In genomic region chr10:71217266-71218045, GRCh38 we compare ENCODE assay signal across 7 cellular contexts. TPM values are rescaled to one million over a fixed set of nuclear protein-coding genes. Genes with fewer than 3 reads are reported as not detected.
DNase-seq lines count a peak whose midpoint lies in the region; ATAC-seq, FAIRE-seq and TF ChIP-seq lines count a peak whose summit lies in the region.

No MANE protein-coding gene starts in this region.

- H3K9me1 ChIP-seq in endothelial cell of umbilical vein (replicated peaks; ENCODE audit: control insufficient read depth, extremely low read depth, insufficient read depth, low read length), result no peaks in the 10 kb centered on the region

- no peak for ATAC-seq in aorta (ENCODE audit: low FRiP score)

- dilution Hi-C loops in endothelial cell of umbilical vein (cut with MboI; ENCODE audit: extremely low pct_ligation_motif_present, low sequenced_read_pairs), result no loop called here

- H3K27ac ChIP-seq in endothelial cell of umbilical vein (ENCODE audit: insufficient read depth, low read depth, low read length) (no peak overlapping the region), mucosa of rectum (ENCODE audit: low read depth in 2 of 2, low read length in 2 of 2) (no peak overlapping the region), aorta (ENCODE audit: low read depth in 1 of 2, low read length in 2 of 2) (peak overlapping the region in 1 of 2 donors; percentile 39)

- 1 to 2% methylated on average over 57 of the region's 57 CpGs for WGBS in aorta, 2 donors

- CTCF ChIA-PET in endothelial cell of umbilical vein (lab: Charles Lee), result interaction anchor here (1.0 to 8.1 kb wide), 5 partner anchors 27 to 53 kb away, joined by 3 to 51 read pairs (median 8); no protein-coding TSS in a partner anchor

- POLR2A ChIA-PET in endothelial cell of umbilical vein (lab: Charles Lee), result no interaction called here

- H3K9ac ChIP-seq in endothelial cell of umbilical vein (replicated peaks; ENCODE audit: extremely low read depth, insufficient read depth, low read length), result no peak overlapping the region
- peak overlapping the region in 1 of 2 donors; percentile 52 for H3K9ac ChIP-seq in mucosa of rectum (ENCODE audit: low read depth in 1 of 2, low read length in 2 of 2)

- intact Hi-C loops in endothelial cell of umbilical vein (cut with micrococcal nuclease) (no loop called here), aorta (cut with DNase I) (no loop called here)

- DNase-seq in GM06990 (ENCODE audit: extremely low read depth, insufficient read length) (no peak), OCI-M1 (lab: John Stamatoyannopoulos, UW) (peak; percentile 48), endothelial cell of umbilical vein (ENCODE audit: low read depth, low spot score) (no peak), aorta (peak in 1 of 2 donors; percentile 83), cerebellum (ENCODE audit: low spot score) (no peak), NCI-H1092 treated with DMSO at 0.1 percent for 48 hours (lab: John Stamatoyannopoulos, UW) (no peak)

- TF ChIP-seq CTCF in GM06990 (IDR thresholded peaks at IDR 0.05; ENCODE audit: insufficient read depth, low read length, poor library complexity, severe bottlenecking), result no peak
- no peak for TF ChIP-seq CTCF in endothelial cell of umbilical vein (IDR thresholded peaks at IDR 0.05; ENCODE audit: extremely low read depth in 1 of 2, insufficient read depth in 1 of 2, low read depth in 1 of 2, low read length in 2 of 2)

- H3K4me1 ChIP-seq in endothelial cell of umbilical vein (ENCODE audit: control insufficient read depth, extremely low read depth, insufficient read depth, low read length) (peaks cover 19% of the 10 kb centered on the region), mucosa of rectum (ENCODE audit: control insufficient read depth in 2 of 2, insufficient read depth in 2 of 2, low read length in 2 of 2) (peaks cover 11 to 28% of the 10 kb centered on the region in 2 donors), aorta (ENCODE audit: control insufficient read depth in 1 of 2, insufficient read depth in 2 of 2, low read length in 2 of 2) (peaks cover 0 to 3% of the 10 kb centered on the region in 2 donors)

- no peaks in the 10 kb centered on the region for H3K79me2 ChIP-seq in endothelial cell of umbilical vein (ENCODE audit: control insufficient read depth, insufficient read depth, low read length)

- peak overlapping the region; percentile 69 for H2AFZ ChIP-seq in endothelial cell of umbilical vein (ENCODE audit: low read depth, low read length)

- H4K20me1 ChIP-seq in endothelial cell of umbilical vein (replicated peaks; ENCODE audit: control insufficient read depth, extremely low read depth, insufficient read depth, low read length), result no peaks in the 10 kb centered on the region

- no peak for TF ChIP-seq POLR2A in endothelial cell of umbilical vein (IDR thresholded peaks at IDR 0.05; ENCODE audit: low read depth, low read length)

- H3K4me2 ChIP-seq in endothelial cell of umbilical vein (ENCODE audit: insufficient read depth, low read length), result peak overlapping the region; percentile 70

- H3K36me3 ChIP-seq in GM06990 (ENCODE audit: control insufficient read depth, insufficient read depth, low read length) (no peaks in the 10 kb centered on the region), endothelial cell of umbilical vein (ENCODE audit: control insufficient read depth in 2 of 2, extremely low read depth in 1 of 2, insufficient read depth in 2 of 2, low read length in 2 of 2) (no peaks in the 10 kb centered on the region), mucosa of rectum (ENCODE audit: control insufficient read depth in 2 of 2, insufficient read depth in 2 of 2, low read length in 2 of 2) (no peaks in the 10 kb centered on the region), aorta (ENCODE audit: control insufficient read depth in 1 of 2, insufficient read depth in 2 of 2, low read length in 1 of 2) (no peaks in the 10 kb centered on the region)

- no peaks in the 10 kb centered on the region for H3K9me3 ChIP-seq in endothelial cell of umbilical vein (replicated peaks; ENCODE audit: control insufficient read depth, insufficient read depth, low read length)
- no peaks in the 10 kb centered on the region for H3K9me3 ChIP-seq in mucosa of rectum (ENCODE audit: control insufficient read depth in 2 of 2, low read length in 2 of 2)
- H3K9me3 ChIP-seq in aorta (ENCODE audit: control insufficient read depth, low read length), result no peaks in the 10 kb centered on the region

- peak overlapping the region; percentile 43 for H3K4me3 ChIP-seq in GM06990 (replicated peaks; ENCODE audit: low read depth, low read length)
- H3K4me3 ChIP-seq in endothelial cell of umbilical vein (replicated peaks in 1 of 3; ENCODE audit: insufficient read depth in 1 of 3, low read depth in 1 of 3, low read length in 3 of 3), result peak overlapping the region; percentile 21 to 57 (median 24)
- H3K4me3 ChIP-seq in mucosa of rectum (ENCODE audit: low read length in 2 of 2), result peak overlapping the region; percentile 34 to 57
- H3K4me3 ChIP-seq in aorta (ENCODE audit: low read length in 2 of 2), result peak overlapping the region; percentile 60 to 64

- H3K27me3 ChIP-seq in GM06990 (replicated peaks; ENCODE audit: control insufficient read depth, insufficient read depth, low read length) (peaks cover 4% of the 10 kb centered on the region; the same call in 1 of the 2 replicates), endothelial cell of umbilical vein (ENCODE audit: control insufficient read depth in 2 of 2, insufficient read depth in 2 of 2, low read length in 2 of 2) (peaks cover 23 to 39% of the 10 kb centered on the region in 2 experiments), mucosa of rectum (ENCODE audit: control insufficient read depth in 2 of 2, insufficient read depth in 2 of 2, low read length in 2 of 2) (peaks cover 0 to 14% of the 10 kb centered on the region in 2 donors), aorta (ENCODE audit: control insufficient read depth in 1 of 2, insufficient read depth in 2 of 2, low read length in 1 of 2) (no peaks in the 10 kb centered on the region)

- no peak for FAIRE-seq in endothelial cell of umbilical vein (lab: Jason Lieb, UNC)

- TSS peak; percentile 38 for BruUV-seq in endothelial cell of umbilical vein (replicated peaks; lab: Mats Ljungman, UMichigan)

TF ChIP-seq in endothelial cell of umbilical vein, 7 proteins besides CTCF, POLR2A, EP300 and RAD21:
- TF ChIP-seq FOS (IDR thresholded peaks at IDR 0.05; ENCODE audit: borderline replicate concordance, insufficient read depth, low read length), result no peak
- TF ChIP-seq POLR2AphosphoS5 (IDR thresholded peaks at IDR 0.05; ENCODE audit: insufficient read depth, low read depth, low read length), result no peak
- TF ChIP-seq GATA2 (IDR thresholded peaks at IDR 0.05; ENCODE audit: insufficient read depth, insufficient read length, low read depth, low read length), result no peak
- no peak for TF ChIP-seq JUN (IDR thresholded peaks at IDR 0.05; ENCODE audit: borderline replicate concordance, insufficient read depth, insufficient read length, low read depth)
- TF ChIP-seq, protein P1, sequence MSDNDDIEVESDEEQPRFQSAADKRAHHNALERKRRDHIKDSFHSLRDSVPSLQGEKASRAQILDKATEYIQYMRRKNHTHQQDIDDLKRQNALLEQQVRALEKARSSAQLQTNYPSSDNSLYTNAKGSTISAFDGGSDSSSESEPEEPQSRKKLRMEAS (IDR thresholded peaks at IDR 0.05; ENCODE audit: insufficient read depth, insufficient read length), result no peak
- no peak for TF ChIP-seq MYC (IDR thresholded peaks at IDR 0.05; ENCODE audit: low read depth, low read length)
- no peak for TF ChIP-seq EZH2 (IDR thresholded peaks at IDR 0.05; ENCODE audit: borderline replicate concordance, low read depth, low read length, severe bottlenecking)

RNA-seq across cellular contexts. Expression of gene UNC5B, which starts 5.1 kb away (rescaled TPM):
- total RNA-seq in endothelial cell of umbilical vein, result 2.5 and 5.4 TPM in 2 replicates
- 0.39 and 0.57 TPM in 2 replicates for polyA plus RNA-seq in endothelial cell of umbilical vein
- 0.37 and 0.45 TPM in 2 replicates for polyA plus RNA-seq in endothelial cell of umbilical vein (2011; cell fraction: cytosol; rRNA removed)
- polyA plus RNA-seq in endothelial cell of umbilical vein (2011; cell fraction: nucleus; rRNA removed), result 0.73 and 0.76 TPM in 2 replicates
- polyA plus RNA-seq in endothelial cell of umbilical vein (2012), result 0.18 and 0.37 TPM in 2 replicates
- 0.39 and 0.49 TPM in 2 replicates for polyA minus RNA-seq in endothelial cell of umbilical vein
- polyA minus RNA-seq in endothelial cell of umbilical vein (2011; cell fraction: cytosol; rRNA and poly(A)+ RNA removed), result 3.7 TPM
- 0.24 and 0.29 TPM in 2 replicates for polyA minus RNA-seq in endothelial cell of umbilical vein (2011; cell fraction: nucleus; rRNA and poly(A)+ RNA removed)
- total RNA-seq in aorta, result 10 to 100 TPM in 1 of 2 donors, 1 to 10 TPM in 1; 7.9 to 13.0 TPM
- polyA plus RNA-seq in aorta, result 1 to 10 TPM; 2.9 to 9.1 TPM
- 10.7 TPM for total RNA-seq in cerebellum
